Comparison of ENCODE assay signal across 1 cellular context in genomic region chr1:89681045-89681729, GRCh38.
TF ChIP-seq lines count a peak whose summit lies in the region.

No MANE protein-coding gene starts in this region.

TF ChIP-seq in GM12878, 131 proteins besides CTCF, POLR2A, EP300 and RAD21 (continued from another document):
- TF ChIP-seq CUX1 (IDR thresholded peaks at IDR 0.05; ENCODE audit: insufficient replicate concordance, low read depth, low read length) (no peak), MTA2 (IDR thresholded peaks at IDR 0.05; ENCODE audit: low read depth) (peak; percentile 87), KLF5 (IDR thresholded peaks at IDR 0.05; ENCODE audit: partially characterized antibody) (no peak), YY1 (IDR thresholded peaks at IDR 0.05; ENCODE audit: low read depth, low read length) (0 out of 2 replicates have a peak, but pooled peaks have one; percentile 17), BHLHE40 (IDR thresholded peaks at IDR 0.05; ENCODE audit: borderline replicate concordance in 1 of 2, low read depth in 2 of 2, low read length in 1 of 2) (0 out of 4 replicates have a peak, but pooled peaks of 1 of the 2 experiments have one; percentile 2), MAX (IDR thresholded peaks at IDR 0.05; ENCODE audit: low read depth, low read length) (no peak), ZNF592 (IDR thresholded peaks at IDR 0.05) (0 out of 2 replicates have a peak, but pooled peaks have one; percentile 50), USF1 (IDR thresholded peaks at IDR 0.05; ENCODE audit: borderline replicate concordance, extremely low read length, insufficient read depth, low read depth, low read length) (no peak), IRF4 (IDR thresholded peaks at IDR 0.05; ENCODE audit: low read depth, low read length) (peak; percentile 76; the same call in 1 of the 2 replicates), LARP7 (IDR thresholded peaks at IDR 0.05) (no peak), SPI1 (IDR thresholded peaks at IDR 0.05; ENCODE audit: borderline replicate concordance, insufficient read depth, low read depth, low read length) (peak; percentile 96), BCLAF1 (IDR thresholded peaks at IDR 0.05) (no peak), NRF1 (conservative IDR thresholded peaks at IDR 0.05; ENCODE audit: low read depth, low read length) (no peak), TAF1 (IDR thresholded peaks at IDR 0.05; ENCODE audit: borderline replicate concordance, low read depth, low read length) (no peak), MEF2B (IDR thresholded peaks at IDR 0.05; ENCODE audit: partially characterized antibody, poor library complexity, severe bottlenecking) (peak; percentile 34), FOXK2 (IDR thresholded peaks at IDR 0.05) (no peak), HDGF (IDR thresholded peaks at IDR 0.05) (no peak), ASH2L (IDR thresholded peaks at IDR 0.05; ENCODE audit: borderline replicate concordance, low read depth) (no peak), CBX5 (IDR thresholded peaks at IDR 0.05; ENCODE audit: low read depth) (no peak), CREM (IDR thresholded peaks at IDR 0.05; ENCODE audit: low read depth) (peak; percentile 39; the same call in 1 of the 2 replicates), E2F8 (IDR thresholded peaks at IDR 0.05; ENCODE audit: low read depth, partially characterized antibody) (no peak), ZNF622 (IDR thresholded peaks at IDR 0.05) (no peak), IKZF1 (conservative IDR thresholded peaks at IDR 0.05) (peak; percentile 53), RELA (IDR thresholded peaks at IDR 0.05; ENCODE audit: borderline replicate concordance, partially characterized antibody) (peak; percentile 8), NFIC (IDR thresholded peaks at IDR 0.05; ENCODE audit: low read depth, low read length) (peak; percentile 60; the same call in 1 of the 2 replicates), ZNF217 (IDR thresholded peaks at IDR 0.05) (0 out of 2 replicates have a peak, but pooled peaks have one; percentile 83), EED (IDR thresholded peaks at IDR 0.05; ENCODE audit: low read depth) (no peak), ZNF274 (IDR thresholded peaks at IDR 0.05; ENCODE audit: insufficient read depth, insufficient read length) (no peak), ATF7 (IDR thresholded peaks at IDR 0.05; ENCODE audit: low read depth) (peak; percentile 92), TCF3 (IDR thresholded peaks at IDR 0.05; ENCODE audit: borderline replicate concordance, insufficient read depth, low read depth, low read length) (no peak), ZBTB11 (CRISPR knock-in tag; IDR thresholded peaks at IDR 0.05) (no peak), SUZ12 (IDR thresholded peaks at IDR 0.05; ENCODE audit: unreplicated experiment) (no peak), BMI1 (IDR thresholded peaks at IDR 0.05; ENCODE audit: borderline replicate concordance) (peak; percentile 77), DPF2 (IDR thresholded peaks at IDR 0.05) (peak; percentile 97)
